ENCODE assay signal across 19 cellular contexts in the genomic region with DNA sequence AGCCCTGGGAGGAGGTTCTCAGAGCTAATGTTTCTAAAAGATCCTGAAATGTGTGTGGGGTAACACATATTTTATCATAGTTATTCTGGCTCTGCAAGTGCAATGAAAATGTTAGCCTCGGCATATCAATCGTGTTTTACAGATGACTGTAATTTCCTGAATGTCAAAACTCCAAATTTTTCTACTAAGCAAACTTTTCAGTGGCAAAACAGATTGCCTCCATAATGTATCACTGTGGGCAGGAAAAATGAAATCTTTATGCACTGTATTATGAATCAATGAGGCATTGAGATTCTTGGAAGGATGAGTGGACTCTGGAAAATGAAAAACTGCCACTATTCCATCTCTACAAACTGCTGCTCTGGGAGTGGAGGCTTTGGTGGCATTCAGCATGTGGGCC.
DNase-seq lines count a peak whose midpoint lies in the region; FAIRE-seq and TF ChIP-seq lines count a peak whose summit lies in the region.
"Had no signal": no experiment of that assay in that cellular context is flagged by ENCODE, and none has a peak within 500 bp of the region (broad histone marks: within the 10 kb centered on the region; RNA-seq: fewer than 3 reads in every experiment).

No MANE protein-coding gene starts in this region.

- no peak overlapping the region for H3K9ac ChIP-seq in astrocyte (ENCODE audit: low read length)
- no peak overlapping the region for H3K9ac ChIP-seq in Karpas-422 (ENCODE audit: low read length)

- no peaks in the 10 kb centered on the region for H3K4me1 Mint-ChIP-seq in astrocyte (ENCODE audit: low read depth, unreplicated experiment)
- no peaks in the 10 kb centered on the region for H3K4me1 Mint-ChIP-seq in activated CD4-positive, alpha-beta T cell treated with anti-CD3 and anti-CD28 coated beads, Interleukin-2, amount 10 ng/mL, durations not matched to agents 24 days and 14 days
- H3K4me1 Mint-ChIP-seq: CD4-positive, CD25-positive, alpha-beta regulatory T cell had no signal

- H3K36me3 Mint-ChIP-seq in astrocyte (ENCODE audit: low read depth, unreplicated experiment): no peaks in the 10 kb centered on the region
- no peaks in the 10 kb centered on the region for H3K36me3 Mint-ChIP-seq in activated CD4-positive, alpha-beta T cell treated with anti-CD3 and anti-CD28 coated beads, Interleukin-2, amount 10 ng/mL, durations not matched to agents 24 days and 14 days (ENCODE audit: low read depth)
- H3K36me3 Mint-ChIP-seq: CD4-positive, CD25-positive, alpha-beta regulatory T cell had no signal

- H3K4me3 Mint-ChIP-seq in astrocyte (ENCODE audit: unreplicated experiment): no peak overlapping the region
- no peak overlapping the region for H3K4me3 Mint-ChIP-seq in activated CD4-positive, alpha-beta T cell treated with anti-CD3 and anti-CD28 coated beads, Interleukin-2, amount 10 ng/mL, durations not matched to agents 24 days and 14 days
- H3K4me3 Mint-ChIP-seq: CD4-positive, CD25-positive, alpha-beta regulatory T cell had no signal

- no peak for TF ChIP-seq CTCF in AG09309 (IDR thresholded peaks at IDR 0.05; ENCODE audit: control insufficient read depth, insufficient read depth, low read depth, low read length, missing control alignments)
- TF ChIP-seq CTCF in astrocyte (IDR thresholded peaks at IDR 0.05; ENCODE audit: insufficient read depth, low read depth, low read length): no peak

- H3K4me2 ChIP-seq in astrocyte (ENCODE audit: low read length): no peak overlapping the region
- H3K4me2 ChIP-seq in Karpas-422 (ENCODE audit: low read depth, low read length, poor library complexity, severe bottlenecking): no peak overlapping the region

- H3K9me3 ChIP-seq in astrocyte (ENCODE audit: insufficient read depth, low read depth, low read length): no peaks in the 10 kb centered on the region
- H3K9me3 ChIP-seq in Karpas-422 (ENCODE audit: low read length): no peaks in the 10 kb centered on the region
- H3K9me3 ChIP-seq: HAP-1, SJSA1 had no signal

- no peaks in the 10 kb centered on the region for H3K79me2 ChIP-seq in astrocyte (ENCODE audit: insufficient read depth, low read length)
- H3K79me2 ChIP-seq in Karpas-422 (ENCODE audit: low read length): no peaks in the 10 kb centered on the region

- H3K36me3 ChIP-seq in astrocyte (ENCODE audit: insufficient read depth, low read length) (no peaks in the 10 kb centered on the region), Karpas-422 (ENCODE audit: insufficient read depth, low read length) (no peaks in the 10 kb centered on the region)
- H3K36me3 ChIP-seq: HAP-1, SJSA1 had no signal

- no peaks in the 10 kb centered on the region for H3K9me3 Mint-ChIP-seq in astrocyte (ENCODE audit: unreplicated experiment)
- no peaks in the 10 kb centered on the region for H3K9me3 Mint-ChIP-seq in activated CD4-positive, alpha-beta T cell treated with anti-CD3 and anti-CD28 coated beads, Interleukin-2, amount 10 ng/mL, durations not matched to agents 24 days and 14 days

- no peak overlapping the region for H3K27ac Mint-ChIP-seq in astrocyte (ENCODE audit: unreplicated experiment)
- H3K27ac Mint-ChIP-seq in activated CD4-positive, alpha-beta T cell treated with anti-CD3 and anti-CD28 coated beads, Interleukin-2, amount 10 ng/mL, durations not matched to agents 24 days and 14 days: no peak overlapping the region
- H3K27ac Mint-ChIP-seq: CD4-positive, CD25-positive, alpha-beta regulatory T cell had no signal

- no peak overlapping the region for H3K27ac ChIP-seq in astrocyte (ENCODE audit: low read depth, low read length)
- H3K27ac ChIP-seq in Karpas-422 (ENCODE audit: low read length): no peak overlapping the region
- H3K27ac ChIP-seq: SJSA1 had no signal

- no peaks in the 10 kb centered on the region for H3K4me1 ChIP-seq in astrocyte (ENCODE audit: insufficient read depth, low read length)
- no peaks in the 10 kb centered on the region for H3K4me1 ChIP-seq in Karpas-422 (ENCODE audit: low read length)
- H3K4me1 ChIP-seq: SJSA1 had no signal

- H3K9me2 ChIP-seq in Karpas-422 (replicated peaks; ENCODE audit: insufficient read depth, low read length): no peaks in the 10 kb centered on the region

- no peaks in the 10 kb centered on the region for H4K20me1 ChIP-seq in astrocyte (ENCODE audit: insufficient read depth, low read length)
- H4K20me1 ChIP-seq in Karpas-422 (ENCODE audit: insufficient read depth, low read depth, low read length): no peaks in the 10 kb centered on the region

- no peak for FAIRE-seq in astrocyte (lab: Jason Lieb, UNC)
- FAIRE-seq: GM12891 had no signal

- DNase-seq in AG09309 (ENCODE audit: low read depth) (peak; percentile 11), HS-27A (ENCODE audit: low read depth) (peak; percentile 34), astrocyte (ENCODE audit: low read depth) (peak; percentile 10), iris pigment epithelial cell (ENCODE audit: low read depth) (peak; percentile 6), T1000 (lab: John Stamatoyannopoulos, UW) (no peak), Karpas-422 (no peak), COLO668 (lab: John Stamatoyannopoulos, UW; ENCODE audit: unreplicated experiment) (no peak)
- DNase-seq in activated CD4-positive, alpha-beta T cell treated with anti-CD3 and anti-CD28 coated beads, Interleukin-2, amount 10 ng/mL, durations not matched to agents 24 days and 14 days: no peak
- DNase-seq: AML-193; Calu3; CD4-positive, CD25-positive, alpha-beta regulatory T cell; KBM-7; NCI-H1436; NCI-H2029; NCI-H510A; SW 1271 had no signal

- H2AFZ ChIP-seq in astrocyte (ENCODE audit: low read depth, low read length) (no peak overlapping the region), Karpas-422 (ENCODE audit: low read length) (no peak overlapping the region)

- H3K27me3 Mint-ChIP-seq in astrocyte (ENCODE audit: low read depth, unreplicated experiment): no peaks in the 10 kb centered on the region
- no peaks in the 10 kb centered on the region for H3K27me3 Mint-ChIP-seq in activated CD4-positive, alpha-beta T cell treated with anti-CD3 and anti-CD28 coated beads, Interleukin-2, amount 10 ng/mL, durations not matched to agents 24 days and 14 days

- H3K4me3 ChIP-seq in AG09309 (ENCODE audit: control insufficient read depth, low read depth, low read length): no peak overlapping the region
- H3K4me3 ChIP-seq in astrocyte (ENCODE audit: insufficient read depth, low read depth, low read length): no peak overlapping the region
- H3K4me3 ChIP-seq in Karpas-422 (ENCODE audit: low read length): no peak overlapping the region
- H3K4me3 ChIP-seq: HAP-1, SJSA1 had no signal

- intact Hi-C loops in activated CD4-positive, alpha-beta T cell treated with anti-CD3 and anti-CD28 coated beads, Interleukin-2, amount 10 ng/mL, durations not matched to agents 24 days and 14 days (cut with micrococcal nuclease): no loop called here

- H3K27me3 ChIP-seq in astrocyte (ENCODE audit: insufficient read depth, low read length) (no peaks in the 10 kb centered on the region), Karpas-422 (ENCODE audit: low read length) (no peaks in the 10 kb centered on the region)
- H3K27me3 ChIP-seq: SJSA1 had no signal

Comparison
In these comparisons a context has a peak if more than half of its experiments do, and no peak if none do; other contexts are left out.
1. DNase-seq: peak in AG09309 (single experiment), HS-27A (single experiment), astrocyte (single experiment) and iris pigment epithelial cell (single experiment); none in activated CD4-positive, alpha-beta T cell treated with anti-CD3 and anti-CD28 coated beads, Interleukin-2, amount 10 ng/mL, durations not matched to agents 24 days and 14 days (single experiment), T1000 (single experiment), Karpas-422 (single experiment) and COLO668 (single experiment).